In genomic region chr2:102001767-102002142, GRCh38 we compare ENCODE assay signal across 1 cellular context.
TF ChIP-seq lines count a peak whose summit lies in the region.

No MANE protein-coding gene starts in this region.

TF ChIP-seq in HepG2, 621 proteins besides CTCF, POLR2A, EP300 and RAD21:
- TF ChIP-seq AGO1 (IDR thresholded peaks at IDR 0.05; ENCODE audit: low read depth, low read length, poor library complexity, severe bottlenecking) (no peak), CREB1 (IDR thresholded peaks at IDR 0.05) (no peak), CREB1 (CRISPR knock-in tag; IDR thresholded peaks at IDR 0.05) (no peak)
